33 cellular contexts compared by ENCODE assay signal in genomic region chr12:12200363-12200762, GRCh38.
"Had no signal": no experiment of that assay in that cellular context is flagged by ENCODE, and none has a peak within 500 bp of the region (broad histone marks: within the 10 kb centered on the region; RNA-seq: fewer than 3 reads in every experiment).

No MANE protein-coding gene starts in this region.

- DNase-seq: activated CD4-positive, alpha-beta T cell treated with anti-CD3 and anti-CD28 coated beads for 36 hours; activated CD4-positive, alpha-beta T cell treated with anti-CD3 and anti-CD28 coated beads, Interleukin-2, amount 10 ng/mL, durations not matched to agents 7 days and 5 days; activated CD4-positive, alpha-beta T cell treated with anti-CD3 and anti-CD28 coated beads, Interleukin-2, amount 50 U/mL, for 48 hours; activated CD8-positive, alpha-beta T cell treated with anti-CD3 and anti-CD28 coated beads, Interleukin-2, amount 10 ng/mL, durations not matched to agents 7 days and 5 days; activated gamma-delta T cell; activated naive CD4-positive, alpha-beta T cell treated with Interleukin-2 at 50 U/mL for 16 hours; activated naive CD8-positive, alpha-beta T cell treated with anti-CD3 and anti-CD28 coated beads, Interleukin-2, amount 10 ng/mL, durations not matched to agents 7 days and 5 days; activated T-cell treated with anti-CD3 and anti-CD28 coated beads, Interleukin-2, amount 50 U/mL, for 24 hours; amygdala; central memory CD4-positive, alpha-beta T cell; Kasumi-1; KG1; MG63; NCI-H1048; NCI-H1105 treated with DMSO at 0.1 percent for 48 hours; NCI-H146; NCI-H1930; NCI-H2081 treated with DMSO at 0.1 percent for 48 hours; NCI-H345; NCI-H524 treated with DMSO at 0.1 percent for 48 hours; PC-3; Peyer's patch; RPMI8226; SHP77 treated with DMSO at 0.1 percent for 48 hours; SK-N-SH had no signal

- H3K9ac ChIP-seq: SK-N-SH had no signal

- H3K4me1 Mint-ChIP-seq: activated CD4-positive, alpha-beta T cell treated with anti-CD3 and anti-CD28 coated beads, Interleukin-2, amount 10 ng/mL, durations not matched to agents 7 days and 5 days; activated naive CD4-positive, alpha-beta T cell treated with anti-CD3 and anti-CD28 coated beads, Interleukin-2, amount 50 U/mL, for 24 hours; activated naive CD8-positive, alpha-beta T cell treated with anti-CD3 and anti-CD28 coated beads, Interleukin-2, amount 10 ng/mL, durations not matched to agents 7 days and 5 days had no signal

- H3K4me3 ChIP-seq: MG63, Peyer's patch, SJSA1 had no signal

- H3K9me3 ChIP-seq: MG63, Peyer's patch, SJSA1 had no signal

- H3K27me3 Mint-ChIP-seq: activated naive CD4-positive, alpha-beta T cell treated with anti-CD3 and anti-CD28 coated beads, Interleukin-2, amount 50 U/mL, for 24 hours; brain had no signal

- H3K4me1 ChIP-seq: Peyer's patch, SJSA1 had no signal

- H3K27ac Mint-ChIP-seq: activated CD4-positive, alpha-beta T cell treated with anti-CD3 and anti-CD28 coated beads for 36 hours; activated CD4-positive, alpha-beta T cell treated with anti-CD3 and anti-CD28 coated beads, Interleukin-2, amount 10 ng/mL, durations not matched to agents 7 days and 5 days; activated CD8-positive, alpha-beta T cell treated with anti-CD3 and anti-CD28 coated beads, Interleukin-2, amount 10 ng/mL, durations not matched to agents 7 days and 5 days; activated naive CD4-positive, alpha-beta T cell treated with anti-CD3 and anti-CD28 coated beads, Interleukin-2, amount 50 U/mL, for 24 hours; activated naive CD8-positive, alpha-beta T cell treated with anti-CD3 and anti-CD28 coated beads, Interleukin-2, amount 10 ng/mL, durations not matched to agents 7 days and 5 days; activated T-cell treated with anti-CD3 and anti-CD28 coated beads, Interleukin-2, amount 50 U/mL, for 24 hours; activated T-helper 2 cell treated with anti-CD3 and anti-CD28 coated beads, Interferon-gamma antibody, Interleukin-2, Interleukin-4, amounts not matched to agents 10 μg/mL and 5 μg/mL and 100 μg/mL, durations not matched to agents 14 hours and 24 hours and 36 hours; T-helper 1 cell treated with Interleukin-12 subunit alpha and Interleukin-12 subunit beta and Interleukin-4 antibody, amounts not matched to agents 30 μg/mL and 1 μg/mL, for 36 hours; T-helper 2 cell treated with Interferon-gamma antibody and Interleukin-4, amounts not matched to agents 5 μg/mL and 100 μg/mL, for 36 hours; WTC11 had no signal

- H3K36me3 ChIP-seq: Peyer's patch had no signal

- ATAC-seq: activated CD4-positive, CD25-positive, alpha-beta regulatory T cell treated with anti-CD3 and anti-CD28 coated beads, Interleukin-2, amount 50 U/mL, for 24 hours; activated CD8-positive, alpha-beta T cell treated with anti-CD3 and anti-CD28 coated beads, Interleukin-2, amount 10 ng/mL, durations not matched to agents 7 days and 5 days; PC-3; WTC11 had no signal

- H3K4me3 Mint-ChIP-seq: activated CD4-positive, alpha-beta T cell treated with anti-CD3 and anti-CD28 coated beads for 36 hours; activated CD4-positive, alpha-beta T cell treated with anti-CD3 and anti-CD28 coated beads, Interleukin-2, amount 10 ng/mL, durations not matched to agents 7 days and 5 days; activated CD8-positive, alpha-beta T cell treated with anti-CD3 and anti-CD28 coated beads, Interleukin-2, amount 10 ng/mL, durations not matched to agents 7 days and 5 days; activated naive CD4-positive, alpha-beta T cell treated with anti-CD3 and anti-CD28 coated beads, Interleukin-2, amount 50 U/mL, for 24 hours; activated naive CD8-positive, alpha-beta T cell treated with anti-CD3 and anti-CD28 coated beads, Interleukin-2, amount 10 ng/mL, durations not matched to agents 7 days and 5 days; activated T-cell treated with anti-CD3 and anti-CD28 coated beads, Interleukin-2, amount 50 U/mL, for 24 hours; brain; T-helper 1 cell treated with Interleukin-12 subunit alpha and Interleukin-12 subunit beta and Interleukin-4 antibody, amounts not matched to agents 30 μg/mL and 1 μg/mL, for 36 hours; T-helper 2 cell treated with Interferon-gamma antibody and Interleukin-4, amounts not matched to agents 5 μg/mL and 100 μg/mL, for 36 hours; WTC11 had no signal

- H3K27me3 ChIP-seq: MG63, Peyer's patch, SJSA1 had no signal

- H3K4me2 ChIP-seq: SK-N-SH had no signal

- H3K27ac ChIP-seq: Peyer's patch, SJSA1 had no signal
